ENCODE assay signal across 1 cellular context in genomic region chr2:8432712-8433336, GRCh38.
TF ChIP-seq lines count a peak whose summit lies in the region.

No MANE protein-coding gene starts in this region.

TF ChIP-seq in GM12878, 131 proteins besides CTCF, POLR2A, EP300 and RAD21 (continued from another document):
- TF ChIP-seq REST (IDR thresholded peaks at IDR 0.05; ENCODE audit: low read depth, low read length) (no peak), CBFB (IDR thresholded peaks at IDR 0.05; ENCODE audit: low read depth) (no peak), CEBPB (IDR thresholded peaks at IDR 0.05; ENCODE audit: borderline replicate concordance in 1 of 2, low read depth in 2 of 2, low read length in 2 of 2) (no peak), USF1 (IDR thresholded peaks at IDR 0.05; ENCODE audit: borderline replicate concordance, extremely low read length, insufficient read depth, low read depth, low read length) (no peak), ZBTB33 (IDR thresholded peaks at IDR 0.05) (0 out of 2 replicates have a peak, but pooled peaks have one; percentile 37), NFIC (IDR thresholded peaks at IDR 0.05; ENCODE audit: low read depth, low read length) (no peak), SPI1 (IDR thresholded peaks at IDR 0.05; ENCODE audit: borderline replicate concordance, insufficient read depth, low read depth, low read length) (0 out of 2 replicates have a peak, but pooled peaks have one; percentile 5), PRDM15 (CRISPR knock-in tag; IDR thresholded peaks at IDR 0.05) (no peak), ZZZ3 (IDR thresholded peaks at IDR 0.05; ENCODE audit: control insufficient read depth, insufficient read length, low read depth) (no peak), JUNB (IDR thresholded peaks at IDR 0.05) (no peak), NR2F1 (conservative IDR thresholded peaks at IDR 0.05) (no peak), NBN (IDR thresholded peaks at IDR 0.05) (0 out of 2 replicates have a peak, but pooled peaks have one; percentile 37), IKZF2 (IDR thresholded peaks at IDR 0.05) (0 out of 4 replicates have a peak, but pooled peaks of 1 of the 2 experiments have one; percentile 33), RUNX3 (IDR thresholded peaks at IDR 0.05; ENCODE audit: low read length) (no peak), SMAD1 (IDR thresholded peaks at IDR 0.05; ENCODE audit: low read depth, partially characterized antibody) (no peak), TAF1 (IDR thresholded peaks at IDR 0.05; ENCODE audit: borderline replicate concordance, low read depth, low read length) (no peak), ZBTB11 (CRISPR knock-in tag; IDR thresholded peaks at IDR 0.05) (no peak), ETV6 (conservative IDR thresholded peaks at IDR 0.05 in 1 of 2, IDR thresholded peaks at IDR 0.05 in 1 of 2; ENCODE audit: borderline replicate concordance in 1 of 2, low read depth in 1 of 2) (no peak), ZNF622 (IDR thresholded peaks at IDR 0.05) (no peak), NKRF (conservative IDR thresholded peaks at IDR 0.05) (no peak), CHD1 (IDR thresholded peaks at IDR 0.05; ENCODE audit: low read depth, low read length) (no peak), SUZ12 (IDR thresholded peaks at IDR 0.05; ENCODE audit: unreplicated experiment) (no peak), TCF3 (IDR thresholded peaks at IDR 0.05; ENCODE audit: borderline replicate concordance, insufficient read depth, low read depth, low read length) (no peak), STAT1 (conservative IDR thresholded peaks at IDR 0.05) (no peak), E2F4 (IDR thresholded peaks at IDR 0.05; ENCODE audit: low read depth, low read length) (no peak), SIX5 (IDR thresholded peaks at IDR 0.05; ENCODE audit: low read depth, low read length, severe bottlenecking) (no peak), ZNF384 (IDR thresholded peaks at IDR 0.05; ENCODE audit: borderline replicate concordance, low read depth, low read length) (peak; percentile 89), E4F1 (IDR thresholded peaks at IDR 0.05; ENCODE audit: borderline replicate concordance, partially characterized antibody) (no peak)
TF ChIP-seq in GM12878: peak in this region for 7.
